ENCODE assay signal across 19 cellular contexts in the genomic region with DNA sequence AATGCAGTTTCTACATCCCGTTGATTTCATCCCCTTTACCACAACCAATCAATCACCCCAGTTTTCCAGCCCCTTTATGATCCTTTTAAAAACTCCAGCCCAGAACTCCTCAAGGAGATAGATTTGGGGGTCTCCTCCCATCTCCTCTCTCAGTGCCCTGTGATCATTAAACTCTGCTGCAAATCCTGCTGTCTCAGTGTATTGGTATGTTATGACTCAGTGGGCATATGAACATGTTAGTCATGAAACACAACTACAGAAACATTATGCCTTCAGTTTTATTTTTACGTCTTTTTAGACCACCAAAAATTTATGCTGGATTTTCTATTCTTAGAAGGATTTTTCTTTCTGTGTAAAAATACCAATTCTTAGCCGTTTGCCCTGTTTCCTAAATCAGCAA.
DNase-seq lines count a peak whose midpoint lies in the region; ATAC-seq and TF ChIP-seq lines count a peak whose summit lies in the region.
"Had no signal": no experiment of that assay in that cellular context is flagged by ENCODE, and none has a peak within 500 bp of the region (broad histone marks: within the 10 kb centered on the region; RNA-seq: fewer than 3 reads in every experiment).

No MANE protein-coding gene starts in this region.

- no TSS peak for BruUV-seq in IMR-90 (replicated peaks; lab: Mats Ljungman, UMichigan)

- no peak overlapping the region for H3K4ac ChIP-seq in IMR-90 (ENCODE audit: low read depth, low read length)

- no peak overlapping the region for H3K14ac ChIP-seq in IMR-90 (replicated peaks; ENCODE audit: low read depth, low read length)

- DNase-seq in ELR (ENCODE audit: low read depth) (peak; percentile 33), IMR-90 (peak; percentile 37), epithelial cell of esophagus (ENCODE audit: low read depth) (peak; percentile 22), skeletal muscle cell (ENCODE audit: low read depth) (peak; percentile 69), H4 (ENCODE audit: low spot score) (no peak), NCI-H226 (no peak)
- DNase-seq: HFFc6, MV-4-11, NCI-H1105 treated with DMSO at 0.1 percent for 48 hours, NCI-H2081, NCI-H2171, NCI-H446 treated with DMSO at 0.1 percent for 48 hours, NCI-H526 treated with DMSO at 0.1 percent for 48 hours, RPMI8226, SIG-M5, SK-N-SH had no signal

- H3K27ac ChIP-seq in IMR-90 (ENCODE audit: insufficient read depth, low read length) = no peak overlapping the region
- H3K27ac ChIP-seq: HL-60 had no signal

- no peaks in the 10 kb centered on the region for H3K27me3 ChIP-seq in IMR-90 (ENCODE audit: control insufficient read depth, insufficient read depth, low read length)

- no peak overlapping the region for H2AK9ac ChIP-seq in IMR-90 (replicated peaks; ENCODE audit: low read depth, low read length, poor library complexity)

- CTCF ChIA-PET in IMR-90 (lab: Yijun Ruan, JAX) = no interaction called here

- H3K9me1 ChIP-seq in IMR-90 (ENCODE audit: insufficient read depth, low read length) = no peaks in the 10 kb centered on the region

- no peak for TF ChIP-seq RAD21 in IMR-90 (IDR thresholded peaks at IDR 0.05; ENCODE audit: low read length)

- H4K20me1 ChIP-seq in IMR-90 (ENCODE audit: insufficient read depth, low read length) = no peaks in the 10 kb centered on the region

- H3K4me1 ChIP-seq in IMR-90 (ENCODE audit: control insufficient read depth, insufficient read depth, low read length) = no peaks in the 10 kb centered on the region

- no peak overlapping the region for H4K5ac ChIP-seq in IMR-90 (ENCODE audit: low read depth, low read length)

- no CpG with 5 or more reads among the region's 3 CpGs for WGBS in IMR-90 (ENCODE audit: extremely low coverage in 2 of 2, insufficient read length in 1 of 2), 2 experiments

- peaks cover 3% of the 10 kb centered on the region; the same call in 1 of the 2 replicates for H3K9me3 ChIP-seq in IMR-90 (ENCODE audit: control insufficient read depth, insufficient read depth, low read length)
- H3K9me3 ChIP-seq: SK-N-SH had no signal

- no peak overlapping the region for H4K91ac ChIP-seq in IMR-90 (ENCODE audit: insufficient read depth, low read depth, low read length)

- no peak overlapping the region for H2BK5ac ChIP-seq in IMR-90 (ENCODE audit: low read depth, low read length, poor library complexity, severe bottlenecking)

- H3K4me2 ChIP-seq in IMR-90 (ENCODE audit: low read depth, low read length) = no peak overlapping the region
- H3K4me2 ChIP-seq: SK-N-SH had no signal

- TF ChIP-seq POLR2A in IMR-90 (IDR thresholded peaks at IDR 0.05; ENCODE audit: low read depth, low read length) = no peak

- no peaks in the 10 kb centered on the region for H3K36me3 ChIP-seq in IMR-90 (ENCODE audit: control insufficient read depth, insufficient read depth, low read length)

- in situ Hi-C loops in IMR-90 (cut with MboI; ENCODE audit: low sequenced_read_pairs) = no loop called here

- ATAC-seq in IMR-90 (ENCODE audit: low read depth) = no peak
- no peak for ATAC-seq in HG02571 (IDR thresholded peaks at IDR 0.05; ENCODE audit: unreplicated experiment)
- ATAC-seq in HG02610 (IDR thresholded peaks at IDR 0.05; ENCODE audit: unreplicated experiment) = no peak

- POLR2A ChIA-PET in IMR-90 (lab: Charles Lee; ENCODE audit: unreplicated experiment) = no interaction called here

- intact Hi-C loops in IMR-90 (cut with micrococcal nuclease) = no loop called here

- H3K79me1 ChIP-seq in IMR-90 (ENCODE audit: low read depth in 1 of 2, low read length in 2 of 2) = no peaks in the 10 kb centered on the region

- dilution Hi-C loops in IMR-90 (cut with HindIII; ENCODE audit: low sequenced_read_pairs, unreplicated experiment) = no loop called here

- no peak overlapping the region for H3K4me3 ChIP-seq in IMR-90 (ENCODE audit: insufficient read depth, low read depth, low read length)
- no peak overlapping the region for H3K4me3 ChIP-seq in epithelial cell of esophagus (ENCODE audit: low read length)
- no peak overlapping the region for H3K4me3 ChIP-seq in skeletal muscle cell (ENCODE audit: low read depth, low read length)

- H2AFZ ChIP-seq in IMR-90 (replicated peaks; ENCODE audit: low read length, poor library complexity) = no peak overlapping the region

- H2BK20ac ChIP-seq in IMR-90 (ENCODE audit: low read depth, low read length) = no peak overlapping the region

- H3K23ac ChIP-seq in IMR-90 (ENCODE audit: low read depth, low read length) = no peak overlapping the region

- no peak for TF ChIP-seq CTCF in IMR-90 (conservative IDR thresholded peaks at IDR 0.05; ENCODE audit: low read depth, low read length)
- TF ChIP-seq CTCF in epithelial cell of esophagus (IDR thresholded peaks at IDR 0.05; ENCODE audit: insufficient read depth, low read depth, low read length, missing control alignments) = no peak

- no peak overlapping the region for H3K18ac ChIP-seq in IMR-90 (ENCODE audit: low read depth, low read length)

- no peak overlapping the region for H2AK5ac ChIP-seq in IMR-90 (ENCODE audit: low read depth, low read length)

- no peak overlapping the region for H3K9ac ChIP-seq in IMR-90 (ENCODE audit: low read depth, low read length)
- H3K9ac ChIP-seq: SK-N-SH had no signal

- H2BK15ac ChIP-seq in IMR-90 (ENCODE audit: low read depth, low read length) = no peak overlapping the region

- no peak overlapping the region for H2BK120ac ChIP-seq in IMR-90 (ENCODE audit: low read depth, low read length)

- no peak overlapping the region for H3K56ac ChIP-seq in IMR-90 (ENCODE audit: extremely low read depth, insufficient read depth, low read length)

- H4K8ac ChIP-seq in IMR-90 (ENCODE audit: low read depth in 2 of 2, low read length in 2 of 2) = no peak overlapping the region

TF ChIP-seq in IMR-90, 13 proteins besides CTCF, POLR2A, EP300 and RAD21:
- TF ChIP-seq RCOR1 (IDR thresholded peaks at IDR 0.05; ENCODE audit: insufficient replicate concordance, low read length) (no peak), NFE2L2 (IDR thresholded peaks at IDR 0.05; ENCODE audit: low read depth, low read length) (no peak), MAFK (IDR thresholded peaks at IDR 0.05; ENCODE audit: low read depth, low read length) (no peak), MXI1 (IDR thresholded peaks at IDR 0.05; ENCODE audit: borderline replicate concordance, low read depth, low read length) (no peak), CEBPB (IDR thresholded peaks at IDR 0.05; ENCODE audit: low read depth, low read length) (no peak), MAZ (IDR thresholded peaks at IDR 0.05; ENCODE audit: borderline replicate concordance, low read depth, low read length) (no peak), BHLHE40 (IDR thresholded peaks at IDR 0.05; ENCODE audit: low read depth, low read length) (no peak), ELK1 (IDR thresholded peaks at IDR 0.05; ENCODE audit: borderline replicate concordance, low read depth, low read length) (no peak)
- TF ChIP-seq, protein P1, sequence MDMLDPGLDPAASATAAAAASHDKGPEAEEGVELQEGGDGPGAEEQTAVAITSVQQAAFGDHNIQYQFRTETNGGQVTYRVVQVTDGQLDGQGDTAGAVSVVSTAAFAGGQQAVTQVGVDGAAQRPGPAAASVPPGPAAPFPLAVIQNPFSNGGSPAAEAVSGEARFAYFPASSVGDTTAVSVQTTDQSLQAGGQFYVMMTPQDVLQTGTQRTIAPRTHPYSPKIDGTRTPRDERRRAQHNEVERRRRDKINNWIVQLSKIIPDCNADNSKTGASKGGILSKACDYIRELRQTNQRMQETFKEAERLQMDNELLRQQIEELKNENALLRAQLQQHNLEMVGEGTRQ (IDR thresholded peaks at IDR 0.05; ENCODE audit: low read depth, low read length) = no peak
TF ChIP-seq in IMR-90: peak in this region for 0.

Comparison
In these comparisons a context has a peak if more than half of its experiments do, and no peak if none do; other contexts are left out.
1. DNase-seq: peak in ELR (single experiment), IMR-90 (single experiment), epithelial cell of esophagus (single experiment) and skeletal muscle cell (single experiment); none in H4 (single experiment) and NCI-H226 (single experiment).